ENCODE assay signal across 1 cellular context in genomic region chr4:70901984-70902576, GRCh38.
TF ChIP-seq lines count a peak whose summit lies in the region.

Gene MOB1B, plus strand, starts transcription at chr4:70902369. Its CDS starts 168 bp downstream, at chr4:70902537.

TF ChIP-seq in GM12878, 131 proteins besides CTCF, POLR2A, EP300 and RAD21 (continued from another document):
- TF ChIP-seq SIN3A (IDR thresholded peaks at IDR 0.05; ENCODE audit: low read depth, low read length) (0 out of 2 replicates have a peak, but pooled peaks have one; percentile 40), MLLT1 (IDR thresholded peaks at IDR 0.05) (0 out of 2 replicates have a peak, but pooled peaks have one; percentile 18), POLR2AphosphoS5 (IDR thresholded peaks at IDR 0.05; ENCODE audit: low read length) (peak; percentile 38; the same call in 1 of the 2 replicates), SPI1 (IDR thresholded peaks at IDR 0.05; ENCODE audit: borderline replicate concordance, insufficient read depth, low read depth, low read length) (peak; percentile 55), RCOR1 (conservative IDR thresholded peaks at IDR 0.05; ENCODE audit: low read depth, low read length) (no peak), BCL11A (IDR thresholded peaks at IDR 0.05; ENCODE audit: low read depth, low read length) (0 out of 2 replicates have a peak, but pooled peaks have one; percentile 14), NBN (IDR thresholded peaks at IDR 0.05) (peak; percentile 55), CREB1 (IDR thresholded peaks at IDR 0.05; ENCODE audit: low read depth) (0 out of 2 replicates have a peak, but pooled peaks have one; percentile 38), RUNX3 (IDR thresholded peaks at IDR 0.05; ENCODE audit: low read length) (peak; percentile 47; the same call in 1 of the 2 replicates), PML (IDR thresholded peaks at IDR 0.05; ENCODE audit: low read length) (peak; percentile 37; the same call in 1 of the 2 replicates), BACH1 (IDR thresholded peaks at IDR 0.05; ENCODE audit: borderline replicate concordance) (no peak), ATF3 (IDR thresholded peaks at IDR 0.05; ENCODE audit: borderline replicate concordance, extremely low read depth, low read depth, low read length) (no peak), SIX5 (IDR thresholded peaks at IDR 0.05; ENCODE audit: low read depth, low read length, severe bottlenecking) (no peak), CBFB (IDR thresholded peaks at IDR 0.05; ENCODE audit: low read depth) (peak; percentile 69; the same call in 1 of the 2 replicates), TAF1 (IDR thresholded peaks at IDR 0.05; ENCODE audit: borderline replicate concordance, low read depth, low read length) (peak; percentile 30; the same call in 1 of the 2 replicates), SMAD5 (IDR thresholded peaks at IDR 0.05; ENCODE audit: low read depth) (0 out of 2 replicates have a peak, but pooled peaks have one; percentile 18)
